ENCODE assay signal across 15 cellular contexts in the genomic region with DNA sequence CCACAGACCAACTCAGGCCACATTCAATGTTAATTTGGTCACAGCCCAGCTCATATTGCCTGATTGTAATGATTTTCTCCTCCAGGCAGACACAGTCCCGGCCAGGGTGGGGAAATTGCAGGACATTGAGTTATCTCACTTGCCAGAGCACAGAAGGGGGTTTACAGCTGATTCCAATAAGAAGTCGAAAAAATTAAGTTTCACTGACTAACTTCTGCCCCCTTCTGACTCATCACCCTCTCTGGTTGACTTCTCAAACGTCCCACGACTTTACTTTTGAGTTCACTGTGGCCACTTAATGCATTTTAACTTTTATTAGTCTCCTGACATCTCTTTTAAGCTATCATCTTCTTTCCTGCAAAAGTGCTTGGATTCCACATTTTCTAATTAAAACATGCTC.
DNase-seq lines count a peak whose midpoint lies in the region; ATAC-seq and TF ChIP-seq lines count a peak whose summit lies in the region.
"Had no signal": no experiment of that assay in that cellular context is flagged by ENCODE, and none has a peak within 500 bp of the region (broad histone marks: within the 10 kb centered on the region; RNA-seq: fewer than 3 reads in every experiment).

No MANE protein-coding gene starts in this region.

- no peaks in the 10 kb centered on the region for H3K27me3 ChIP-seq in mesendoderm (ENCODE audit: insufficient read depth, low read length, poor library complexity)
- H3K27me3 ChIP-seq: SJCRH30 had no signal

- H3K4me3 ChIP-seq in mesendoderm (ENCODE audit: low read length), result no peak overlapping the region
- H3K4me3 ChIP-seq: SJCRH30 had no signal

- H3K27me3 Mint-ChIP-seq in progenitor cell of endocrine pancreas, result peaks cover 11% of the 10 kb centered on the region

- H4K5ac ChIP-seq in mesendoderm (ENCODE audit: low read length), result no peak overlapping the region

- H3K36me3 ChIP-seq in mesendoderm (ENCODE audit: control insufficient read depth, insufficient read depth, low read length), result no peaks in the 10 kb centered on the region
- H3K36me3 ChIP-seq: SJCRH30 had no signal

- no peak overlapping the region for H2BK120ac ChIP-seq in mesendoderm (ENCODE audit: low read depth, low read length)

- no peak overlapping the region for H3K23ac ChIP-seq in mesendoderm (ENCODE audit: low read length)

- no peak overlapping the region for H3K9ac ChIP-seq in mesendoderm (ENCODE audit: low read length)

- H4K8ac ChIP-seq in mesendoderm (ENCODE audit: low read depth, low read length), result no peak overlapping the region

- no peak overlapping the region for H3K4me2 ChIP-seq in mesendoderm (ENCODE audit: low read length)

- no peak overlapping the region for H2AK5ac ChIP-seq in mesendoderm (ENCODE audit: low read length)

- ATAC-seq in GM18519 (IDR thresholded peaks at IDR 0.05; ENCODE audit: low FRiP score, unreplicated experiment), result peak; percentile 64
- peak; percentile 42 for ATAC-seq in HG02678 (IDR thresholded peaks at IDR 0.05; ENCODE audit: unreplicated experiment)
- no peak for ATAC-seq in GM21526 (IDR thresholded peaks at IDR 0.05; ENCODE audit: low FRiP score, unreplicated experiment)
- ATAC-seq: left ventricle myocardium superior had no signal

- H3K36me3 Mint-ChIP-seq in progenitor cell of endocrine pancreas (ENCODE audit: insufficient read depth), result no peaks in the 10 kb centered on the region

- H3K27ac Mint-ChIP-seq in progenitor cell of endocrine pancreas, result no peak overlapping the region

- H3K4ac ChIP-seq in mesendoderm (ENCODE audit: low read depth, low read length), result no peak overlapping the region

- peak overlapping the region; percentile 12 for H3K56ac ChIP-seq in mesendoderm (ENCODE audit: low read length)

- no peak for TF ChIP-seq CTCF in progenitor cell of endocrine pancreas (IDR thresholded peaks at IDR 0.05; ENCODE audit: unreplicated experiment)

- WGBS in mesendoderm (ENCODE audit: extremely low coverage, insufficient coverage, low lambda C conversion rate), result no CpG with 5 or more reads among the region's 4 CpGs

- H3K18ac ChIP-seq in mesendoderm (ENCODE audit: low read length), result peak overlapping the region; percentile 85

- no peak overlapping the region for H3K4me3 Mint-ChIP-seq in progenitor cell of endocrine pancreas (ENCODE audit: low read depth)

- DNase-seq in M059J (ENCODE audit: low read depth), result peak; percentile 63
- peak; percentile 47 for DNase-seq in mesendoderm
- DNase-seq in GF-D8 (lab: John Stamatoyannopoulos, UW), result no peak
- DNase-seq in HK-2 (ENCODE audit: unreplicated experiment), result no peak
- DNase-seq in progenitor cell of endocrine pancreas (ENCODE audit: low spot score, unreplicated experiment), result no peak
- DNase-seq: activated effector memory CD4-positive, alpha-beta T cell treated with Interleukin-2 at 50 U/mL for 16 hours; foreskin melanocyte; left ventricle myocardium superior; NCI-H526; nucleus accumbens; SJCRH30; stimulated activated CD4-positive, alpha-beta T cell treated with anti-CD3 and anti-CD28 coated beads, Interleukin-4, amount 100 ng/mL, for 4 hours had no signal

- no peak overlapping the region for H2BK5ac ChIP-seq in mesendoderm (ENCODE audit: low read length)

- peaks cover 8% of the 10 kb centered on the region for H3K4me1 Mint-ChIP-seq in progenitor cell of endocrine pancreas (ENCODE audit: low read depth)

- H3K27ac ChIP-seq in mesendoderm (ENCODE audit: low read depth, low read length), result no peak overlapping the region
- H3K27ac ChIP-seq: SJCRH30 had no signal

- no peaks in the 10 kb centered on the region for H3K79me2 ChIP-seq in mesendoderm (ENCODE audit: control insufficient read depth, insufficient read depth, low read length)

- no peaks in the 10 kb centered on the region for H3K79me1 ChIP-seq in mesendoderm (ENCODE audit: low read length)

- no peaks in the 10 kb centered on the region for H3K9me3 Mint-ChIP-seq in progenitor cell of endocrine pancreas (ENCODE audit: low read depth)

- no peak overlapping the region for H2BK15ac ChIP-seq in mesendoderm (replicated peaks; ENCODE audit: low read depth)

- H3K4me1 ChIP-seq in mesendoderm (ENCODE audit: control insufficient read depth, low read depth, low read length), result peaks cover 6% of the 10 kb centered on the region
- H3K4me1 ChIP-seq: SJCRH30 had no signal

Comparison
In these comparisons a context has a peak if more than half of its experiments do, and no peak if none do; other contexts are left out.
1. DNase-seq: peak in M059J (single experiment) and mesendoderm (single experiment); none in GF-D8 (single experiment), HK-2 (single experiment) and progenitor cell of endocrine pancreas (single experiment).